10 cellular contexts compared by ENCODE assay signal in genomic region chr10:94230134-94230785, GRCh38.
"Had no signal": no experiment of that assay in that cellular context is flagged by ENCODE, and none has a peak within 500 bp of the region (broad histone marks: within the 10 kb centered on the region; RNA-seq: fewer than 3 reads in every experiment).

No MANE protein-coding gene starts in this region.

- H3K36me3 ChIP-seq: HAP-1 had no signal

- ATAC-seq: GM23338, HCT116, HepG2 had no signal

- H2AFZ ChIP-seq: GM23338 had no signal

- H3K9me3 ChIP-seq: HAP-1 had no signal

- FAIRE-seq: HepG2 had no signal

- H3K27ac ChIP-seq: HL-60, KMS-11 had no signal

- H3K27ac Mint-ChIP-seq: GM23338 had no signal

- H3K4me1 ChIP-seq: HAP-1 had no signal

- H3K4me3 Mint-ChIP-seq: GM23338 had no signal

- H3K4me3 ChIP-seq: GM23338, HAP-1 had no signal

- H3K4me1 Mint-ChIP-seq: GM23338 had no signal

- H3K9ac ChIP-seq: KMS-11 had no signal

- H3K4me2 ChIP-seq: GM23338, KMS-11 had no signal

- DNase-seq: H7, IMR-90, Karpas-422, KBM-7 had no signal
